ENCODE assay signal across 10 cellular contexts in the genomic region with DNA sequence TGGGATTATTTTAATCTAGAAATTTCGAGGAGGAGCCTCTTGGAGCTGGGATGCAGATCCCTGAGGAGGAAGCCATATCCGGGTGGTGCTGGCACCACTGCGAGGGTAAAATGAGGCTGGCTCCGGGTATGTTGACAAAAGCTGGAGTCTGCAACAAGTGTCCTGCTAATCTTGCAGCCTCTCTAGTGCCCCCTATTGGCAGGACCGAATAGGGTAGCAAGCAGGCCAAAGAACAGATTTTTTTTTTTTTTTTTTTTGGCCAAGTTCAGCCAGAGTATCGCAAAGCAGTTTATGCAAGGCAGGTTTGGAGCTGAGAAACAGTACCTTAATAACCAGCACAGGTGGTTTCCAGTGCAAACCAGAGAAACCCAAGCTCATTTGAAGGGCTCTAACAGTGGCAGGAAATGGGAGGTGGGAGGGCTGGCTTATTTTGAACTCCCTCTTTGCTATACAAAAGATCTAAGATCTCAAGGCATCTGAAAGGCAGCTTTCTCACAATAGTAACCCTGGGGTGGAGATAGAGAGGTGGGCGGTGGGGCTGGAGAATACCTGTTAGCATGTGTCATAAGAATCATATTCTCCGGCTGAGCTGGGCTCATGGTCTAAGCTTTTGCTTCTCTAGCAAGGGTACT. TPM values are rescaled to one million over a fixed set of nuclear protein-coding genes. Genes with fewer than 3 reads are reported as not detected.
A peak's percentile ranks its signal among the peaks of the same experiment; 100 is the strongest.
DNase-seq lines count a peak whose midpoint lies in the region; ATAC-seq, FAIRE-seq and TF ChIP-seq lines count a peak whose summit lies in the region.
"Had no signal": no experiment of that assay in that cellular context is flagged by ENCODE, and none has a peak within 500 bp of the region (broad histone marks: within the 10 kb centered on the region; RNA-seq: fewer than 3 reads in every experiment).

No MANE protein-coding gene starts in this region.

- H3K4me3 ChIP-seq in endothelial cell of umbilical vein (replicated peaks in 1 of 3; ENCODE audit: insufficient read depth in 1 of 3, low read depth in 1 of 3, low read length in 3 of 3): no peak overlapping the region

- no peak overlapping the region for H3K4me2 ChIP-seq in endothelial cell of umbilical vein (ENCODE audit: insufficient read depth, low read length)

- H3K79me2 ChIP-seq in endothelial cell of umbilical vein (ENCODE audit: control insufficient read depth, insufficient read depth, low read length): no peaks in the 10 kb centered on the region

- dilution Hi-C loops in endothelial cell of umbilical vein (cut with MboI; ENCODE audit: extremely low pct_ligation_motif_present, low sequenced_read_pairs): no loop called here

- H3K4me1 ChIP-seq in endothelial cell of umbilical vein (ENCODE audit: control insufficient read depth, extremely low read depth, insufficient read depth, low read length): peaks cover 4% of the 10 kb centered on the region

- peaks cover 0 to 6% of the 10 kb centered on the region in 2 experiments for H3K27me3 ChIP-seq in endothelial cell of umbilical vein (ENCODE audit: control insufficient read depth in 2 of 2, insufficient read depth in 2 of 2, low read length in 2 of 2)

- POLR2A ChIA-PET in WTC11 (lab: Charles Lee): interaction anchor here (0.5 to 0.7 kb wide), 2 partner anchors 9 to 444 kb away, joined by 3 read pairs; no protein-coding TSS in a partner anchor
- POLR2A ChIA-PET in endothelial cell of umbilical vein (lab: Charles Lee): no interaction called here

- BruUV-seq in endothelial cell of umbilical vein (replicated peaks; lab: Mats Ljungman, UMichigan): no TSS peak

- no peak overlapping the region for H3K9ac ChIP-seq in endothelial cell of umbilical vein (replicated peaks; ENCODE audit: extremely low read depth, insufficient read depth, low read length)

- no peak overlapping the region for H3K27ac Mint-ChIP-seq in WTC11

- no peak overlapping the region for H3K4me3 Mint-ChIP-seq in WTC11

- TF ChIP-seq POLR2A in endothelial cell of umbilical vein (IDR thresholded peaks at IDR 0.05; ENCODE audit: low read depth, low read length): no peak

- peaks cover 11% of the 10 kb centered on the region for H3K27me3 Mint-ChIP-seq in WTC11 (ENCODE audit: low read depth)

- peak; percentile 36 for DNase-seq in DMS 273 (lab: John Stamatoyannopoulos, UW; ENCODE audit: unreplicated experiment)
- DNase-seq in DMS 273 treated with DMSO at 0.1 percent for 48 hours (lab: John Stamatoyannopoulos, UW): no peak
- DNase-seq in WTC11 (ENCODE audit: low spot score): peak; percentile 66
- no peak for DNase-seq in endothelial cell of umbilical vein (ENCODE audit: low read depth, low spot score)
- peak; percentile 14 to 17 for DNase-seq in stimulated activated CD8-positive, alpha-beta memory T cell treated with anti-CD3 and anti-CD28 coated beads, Interleukin-15, amount 100 ng/mL, for 4 hours (ENCODE audit: low read depth in 2 of 2)
- DNase-seq in NCI-H345 treated with DMSO at 0.1 percent for 48 hours (lab: John Stamatoyannopoulos, UW; ENCODE audit: unreplicated experiment): no peak
- no peak for DNase-seq in middle frontal gyrus (ENCODE audit: extremely low spot score, low spot score)

- no peaks in the 10 kb centered on the region for H4K20me1 ChIP-seq in endothelial cell of umbilical vein (replicated peaks; ENCODE audit: control insufficient read depth, extremely low read depth, insufficient read depth, low read length)

- H3K9me1 ChIP-seq in endothelial cell of umbilical vein (replicated peaks; ENCODE audit: control insufficient read depth, extremely low read depth, insufficient read depth, low read length): no peaks in the 10 kb centered on the region

- TF ChIP-seq CTCF in WTC11 (IDR thresholded peaks at IDR 0.05) (peak; percentile 71), endothelial cell of umbilical vein (IDR thresholded peaks at IDR 0.05; ENCODE audit: extremely low read depth in 1 of 2, insufficient read depth in 1 of 2, low read depth in 1 of 2, low read length in 2 of 2) (peak; percentile 19 to 30)

- intact Hi-C loops in endothelial cell of umbilical vein (cut with micrococcal nuclease): loop anchor here (5.0 kb wide), 1 partner anchor 42 kb away; no protein-coding TSS in a partner anchor

- no peak overlapping the region for H3K27ac ChIP-seq in endothelial cell of umbilical vein (ENCODE audit: insufficient read depth, low read depth, low read length)

- H3K4me1 Mint-ChIP-seq in WTC11: peaks cover 17% of the 10 kb centered on the region

- H3K9me3 ChIP-seq in endothelial cell of umbilical vein (replicated peaks; ENCODE audit: control insufficient read depth, insufficient read depth, low read length): no peaks in the 10 kb centered on the region

- CTCF ChIA-PET in WTC11 (lab: Charles Lee) (interaction anchor here (0.5 to 2.7 kb wide), 46 partner anchors 10 to 1948 kb away, joined by 3 to 57 read pairs (median 4); a partner anchor contains a TSS), endothelial cell of umbilical vein (lab: Charles Lee) (interaction anchor here (0.7 to 1.1 kb wide), 5 partner anchors 13 to 387 kb away, joined by 3 to 5 read pairs (median 3); a partner anchor contains a TSS)

- H3K36me3 ChIP-seq in endothelial cell of umbilical vein (ENCODE audit: control insufficient read depth in 2 of 2, extremely low read depth in 1 of 2, insufficient read depth in 2 of 2, low read length in 2 of 2): no peaks in the 10 kb centered on the region

- H2AFZ ChIP-seq in endothelial cell of umbilical vein (ENCODE audit: low read depth, low read length): no peak overlapping the region

- no peak for FAIRE-seq in endothelial cell of umbilical vein (lab: Jason Lieb, UNC)

- H3K9me3 Mint-ChIP-seq in WTC11: no peaks in the 10 kb centered on the region

- no peaks in the 10 kb centered on the region for H3K36me3 Mint-ChIP-seq in WTC11

- ATAC-seq in WTC11 (peak; percentile 64), HG02610 (IDR thresholded peaks at IDR 0.05; ENCODE audit: unreplicated experiment) (no peak)

TF ChIP-seq in WTC11, 78 proteins besides CTCF, POLR2A, EP300 and RAD21:
- TF ChIP-seq TEAD1 (CRISPR knock-in tag; IDR thresholded peaks at IDR 0.05) (no peak), PRRX2 (CRISPR knock-in tag; IDR thresholded peaks at IDR 0.05) (no peak), ZNF121 (CRISPR knock-in tag; IDR thresholded peaks at IDR 0.05) (peak; percentile 51; the same call in 1 of the 2 replicates)

TF ChIP-seq in endothelial cell of umbilical vein, 7 proteins besides CTCF, POLR2A, EP300 and RAD21:
- no peak for TF ChIP-seq POLR2AphosphoS5 (IDR thresholded peaks at IDR 0.05; ENCODE audit: insufficient read depth, low read depth, low read length)
- TF ChIP-seq EZH2 (IDR thresholded peaks at IDR 0.05; ENCODE audit: borderline replicate concordance, low read depth, low read length, severe bottlenecking): no peak
- no peak for TF ChIP-seq MYC (IDR thresholded peaks at IDR 0.05; ENCODE audit: low read depth, low read length)
- TF ChIP-seq JUN (IDR thresholded peaks at IDR 0.05; ENCODE audit: borderline replicate concordance, insufficient read depth, insufficient read length, low read depth): no peak
- TF ChIP-seq GATA2 (IDR thresholded peaks at IDR 0.05; ENCODE audit: insufficient read depth, insufficient read length, low read depth, low read length): no peak
- TF ChIP-seq FOS (IDR thresholded peaks at IDR 0.05; ENCODE audit: borderline replicate concordance, insufficient read depth, low read length): no peak
- TF ChIP-seq, protein P1, sequence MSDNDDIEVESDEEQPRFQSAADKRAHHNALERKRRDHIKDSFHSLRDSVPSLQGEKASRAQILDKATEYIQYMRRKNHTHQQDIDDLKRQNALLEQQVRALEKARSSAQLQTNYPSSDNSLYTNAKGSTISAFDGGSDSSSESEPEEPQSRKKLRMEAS (IDR thresholded peaks at IDR 0.05; ENCODE audit: insufficient read depth, insufficient read length): no peak

RNA-seq across cellular contexts. Expression of a gene that starts 38.2 kb away (rescaled TPM):
- total RNA-seq in WTC11 (2021): 82.7 to 103 TPM (median 91.3 TPM) in 3 replicates
- 99.0 and 123 TPM in 2 replicates for total RNA-seq in endothelial cell of umbilical vein
- 119 and 136 TPM in 2 replicates for polyA plus RNA-seq in endothelial cell of umbilical vein
- polyA plus RNA-seq in endothelial cell of umbilical vein (2011; cell fraction: cytosol; rRNA removed): 181 and 189 TPM in 2 replicates
- 56.0 and 76.0 TPM in 2 replicates for polyA plus RNA-seq in endothelial cell of umbilical vein (2011; cell fraction: nucleus; rRNA removed)
- 118 and 161 TPM in 2 replicates for polyA plus RNA-seq in endothelial cell of umbilical vein (2012)
- 97.1 and 100 TPM in 2 replicates for polyA minus RNA-seq in endothelial cell of umbilical vein
- 8.6 TPM for polyA minus RNA-seq in endothelial cell of umbilical vein (2011; cell fraction: cytosol; rRNA and poly(A)+ RNA removed)
- 12.2 and 36.5 TPM in 2 replicates for polyA minus RNA-seq in endothelial cell of umbilical vein (2011; cell fraction: nucleus; rRNA and poly(A)+ RNA removed)

RNA-seq across cellular contexts. Expression of a gene that starts 41.3 kb away (rescaled TPM):
- total RNA-seq in WTC11 (2021) (not detected in 3 replicates), endothelial cell of umbilical vein (not detected in 2 replicates)
- not detected in 2 replicates for polyA plus RNA-seq in endothelial cell of umbilical vein
- not detected in 2 replicates for polyA plus RNA-seq in endothelial cell of umbilical vein (2011; cell fraction: cytosol; rRNA removed)
- polyA plus RNA-seq in endothelial cell of umbilical vein (2011; cell fraction: nucleus; rRNA removed): not detected in 2 replicates
- polyA plus RNA-seq in endothelial cell of umbilical vein (2012): not detected in 2 replicates
- polyA minus RNA-seq in endothelial cell of umbilical vein: not detected in 2 replicates
- not detected for polyA minus RNA-seq in endothelial cell of umbilical vein (2011; cell fraction: cytosol; rRNA and poly(A)+ RNA removed)
- polyA minus RNA-seq in endothelial cell of umbilical vein (2011; cell fraction: nucleus; rRNA and poly(A)+ RNA removed): not detected in 2 replicates
- total RNA-seq: frontal cortex, LHCN-M2 had no signal

Comparison
In these comparisons a context has a peak if more than half of its experiments do, and no peak if none do; other contexts are left out.
1. DNase-seq: peak in DMS 273 (single experiment), WTC11 (single experiment) and stimulated activated CD8-positive, alpha-beta memory T cell treated with anti-CD3 and anti-CD28 coated beads, Interleukin-15, amount 100 ng/mL, for 4 hours (2 of 2); none in DMS 273 treated with DMSO at 0.1 percent for 48 hours (single experiment), endothelial cell of umbilical vein (single experiment), NCI-H345 treated with DMSO at 0.1 percent for 48 hours (single experiment) and middle frontal gyrus (single experiment).